8 cellular contexts compared by ENCODE assay signal in genomic region chr14:68763843-68764242, GRCh38. TPM values are rescaled to one million over a fixed set of nuclear protein-coding genes. Genes with fewer than 3 reads are reported as not detected.
A peak's percentile ranks its signal among the peaks of the same experiment; 100 is the strongest.
DNase-seq lines count a peak whose midpoint lies in the region; FAIRE-seq and TF ChIP-seq lines count a peak whose summit lies in the region.
"Not testable (repeated sequence)": the region's sequence is repeated elsewhere in the genome, so short reads cannot be mapped to it uniquely, and the experiment has no call there.

No MANE protein-coding gene starts in this region.

- H4K8ac ChIP-seq in H1 (ENCODE audit: extremely low read depth, insufficient read depth, low read length); mesenchymal stem cell (ENCODE audit: low read length): not testable (repeated sequence)

- not testable (repeated sequence) for DNase-seq in SK-N-SH; H1 (ENCODE audit: low read depth in 1 of 2, low spot score in 2 of 2); right atrium auricular region (ENCODE audit: low spot score); mesenchymal stem cell; osteoblast (ENCODE audit: insufficient read length, low spot score, missing footprints); smooth muscle cell (lab: John Stamatoyannopoulos, UW; ENCODE audit: unreplicated experiment); uterus

- H3K23me2 ChIP-seq in H1 (ENCODE audit: low read depth, low read length), result not testable (repeated sequence)

- peak overlapping the region; percentile 29; the same call in 1 of the 2 replicates for H3K4me2 ChIP-seq in SK-N-SH
- H3K4me2 ChIP-seq in H1 (ENCODE audit: insufficient read depth in 1 of 2, low read depth in 2 of 2, low read length in 2 of 2); mesenchymal stem cell (ENCODE audit: low read length, poor library complexity, severe bottlenecking): not testable (repeated sequence)
- peak overlapping the region; percentile 67 for H3K4me2 ChIP-seq in osteoblast (ENCODE audit: insufficient read depth, low read length)
- peak overlapping the region; percentile 51 for H3K4me2 ChIP-seq in smooth muscle cell

- not testable (repeated sequence) for H3K36me3 ChIP-seq in ACC112 (ENCODE audit: insufficient read depth, low read length); SK-N-SH (replicated peaks in 1 of 2; ENCODE audit: control insufficient read depth in 1 of 2, insufficient read depth in 2 of 2, low read length in 1 of 2); H1 (ENCODE audit: control insufficient read depth in 2 of 4, insufficient read depth in 4 of 4, low read length in 3 of 4); right atrium auricular region; mesenchymal stem cell (ENCODE audit: control insufficient read depth in 1 of 2, insufficient read depth in 2 of 2, low read depth in 1 of 2, low read length in 2 of 2); osteoblast (ENCODE audit: insufficient read depth, low read length); smooth muscle cell (ENCODE audit: low read depth); uterus

- not testable (repeated sequence) for H3K18ac ChIP-seq in H1 (ENCODE audit: extremely low read depth, low read length); mesenchymal stem cell (ENCODE audit: low read depth in 1 of 2, low read length in 2 of 2)

- not testable (repeated sequence) for TF ChIP-seq RAD21 in SK-N-SH (IDR thresholded peaks at IDR 0.05; ENCODE audit: low read length); H1 (IDR thresholded peaks at IDR 0.05 in 1 of 2, conservative IDR thresholded peaks at IDR 0.05 in 1 of 2; ENCODE audit: low read depth in 2 of 2, low read length in 2 of 2)

- not testable (repeated sequence) for H3K79me1 ChIP-seq in H1 (ENCODE audit: low read depth, low read length); mesenchymal stem cell (replicated peaks; ENCODE audit: low read length, poor library complexity, severe bottlenecking)

- not testable (repeated sequence) for H2BK20ac ChIP-seq in H1 (ENCODE audit: low read length)

- not testable (repeated sequence) for H3K14ac ChIP-seq in H1 (ENCODE audit: insufficient read length); mesenchymal stem cell (ENCODE audit: low read length in 2 of 2)

- H3K27me3 ChIP-seq in ACC112 (ENCODE audit: insufficient read depth, low read length); SK-N-SH (ENCODE audit: insufficient read depth); H1 (replicated peaks in 1 of 4; ENCODE audit: control insufficient read depth in 3 of 4, extremely low read depth in 1 of 4, insufficient read depth in 3 of 4, low read length in 3 of 4); right atrium auricular region; mesenchymal stem cell (ENCODE audit: control insufficient read depth in 1 of 2, insufficient read depth in 1 of 2, low read length in 2 of 2); osteoblast (ENCODE audit: insufficient read depth, low read length); smooth muscle cell (ENCODE audit: low read depth); uterus: not testable (repeated sequence)

- H3K9me2 ChIP-seq in SK-N-SH, result not testable (repeated sequence)

- not testable (repeated sequence) for H2AK5ac ChIP-seq in H1 (ENCODE audit: low read depth, low read length); mesenchymal stem cell (ENCODE audit: low read length, severe bottlenecking)

- peaks cover 17% of the 10 kb centered on the region for H3K4me1 ChIP-seq in ACC112 (ENCODE audit: control insufficient read depth, insufficient read depth, low read length, unreplicated experiment)
- peaks cover 5 to 12% of the 10 kb centered on the region in 2 experiments; a peak in 2 of 4 replicates for H3K4me1 ChIP-seq in SK-N-SH (ENCODE audit: control insufficient read depth in 1 of 2, insufficient read depth in 2 of 2, low read depth in 1 of 2, low read length in 1 of 2)
- H3K4me1 ChIP-seq in H1 (replicated peaks in 1 of 4; ENCODE audit: control insufficient read depth in 3 of 4, insufficient read depth in 4 of 4, low read length in 3 of 4), result peaks cover 2 to 12% (median 7%) of the 10 kb centered on the region in 4 experiments; a peak in 6 of 7 replicates
- peaks cover 0 to 33% of the 10 kb centered on the region in 2 donors for H3K4me1 ChIP-seq in right atrium auricular region
- not testable (repeated sequence) for H3K4me1 ChIP-seq in mesenchymal stem cell (ENCODE audit: control insufficient read depth, insufficient read depth, low read depth, low read length); smooth muscle cell (ENCODE audit: low read depth)
- peaks cover 20% of the 10 kb centered on the region for H3K4me1 ChIP-seq in osteoblast (ENCODE audit: insufficient read depth, low read length)
- peaks cover 11 to 19% of the 10 kb centered on the region in 2 donors for H3K4me1 ChIP-seq in uterus

- WGBS in SK-N-SH (ENCODE audit: low lambda C conversion rate), result 100% methylated on average over 4 of the region's 4 CpGs
- 97% methylated on average over 4 of the region's 4 CpGs; no CpG with 5 or more reads in 1 of the 2 experiments for WGBS in H1 (ENCODE audit: extremely low coverage in 1 of 2, insufficient coverage in 1 of 2, insufficient read length in 1 of 2, insufficient replicate concordance in 2 of 2, low coverage in 1 of 2, low lambda C conversion rate in 2 of 2, missing lambda C conversion rate in 1 of 2), 2 experiments
- over 99% methylated on average over 4 of the region's 4 CpGs for WGBS in mesenchymal stem cell
- 95% methylated on average over 4 of the region's 4 CpGs for WGBS in smooth muscle cell (ENCODE audit: low lambda C conversion rate)

- H2BK15ac ChIP-seq in H1 (ENCODE audit: low read length), result peak overlapping the region; percentile 92; the same call in 1 of the 2 replicates
- H2BK15ac ChIP-seq in mesenchymal stem cell (ENCODE audit: low read depth, poor library complexity, severe bottlenecking), result not testable (repeated sequence)

- H3K9ac ChIP-seq in SK-N-SH; H1 (replicated peaks in 1 of 4; ENCODE audit: extremely low read depth in 1 of 4, low read depth in 3 of 4, low read length in 3 of 4); smooth muscle cell (ENCODE audit: low read depth): not testable (repeated sequence)
- H3K9ac ChIP-seq in mesenchymal stem cell (ENCODE audit: low read length), result peak overlapping the region; percentile 55

- H4K5ac ChIP-seq in H1 (ENCODE audit: insufficient read length, low read depth, low read length), result not testable (repeated sequence)

- not testable (repeated sequence) for H3K4me3 ChIP-seq in ACC112 (ENCODE audit: low read depth, low read length); SK-N-SH (ENCODE audit: low read depth in 2 of 2, low read length in 1 of 2); H1 (ENCODE audit: extremely low read depth in 1 of 4, insufficient read depth in 2 of 4, low read depth in 3 of 4, low read length in 4 of 4); right atrium auricular region; mesenchymal stem cell (ENCODE audit: insufficient read depth in 1 of 2, low read depth in 1 of 2, low read length in 2 of 2); osteoblast (ENCODE audit: insufficient read depth, low read length); smooth muscle cell; uterus

- not testable (repeated sequence) for TF ChIP-seq CTCF in SK-N-SH (IDR thresholded peaks at IDR 0.05); H1 (IDR thresholded peaks at IDR 0.05; ENCODE audit: control extremely low read depth in 1 of 3, insufficient read depth in 1 of 3, low read depth in 1 of 3, low read length in 3 of 3); right atrium auricular region (IDR thresholded peaks at IDR 0.05); osteoblast (IDR thresholded peaks at IDR 0.05; ENCODE audit: extremely low read depth, low read depth, low read length); smooth muscle cell (IDR thresholded peaks at IDR 0.05; ENCODE audit: borderline replicate concordance, insufficient read depth, poor library complexity, severe bottlenecking); uterus (IDR thresholded peaks at IDR 0.05)

- TF ChIP-seq EP300 in SK-N-SH (IDR thresholded peaks at IDR 0.05; ENCODE audit: borderline replicate concordance in 1 of 2, low read depth in 1 of 2, low read length in 1 of 2); H1 (IDR thresholded peaks at IDR 0.05; ENCODE audit: borderline replicate concordance in 1 of 2, low read depth in 2 of 2, low read length in 2 of 2): not testable (repeated sequence)

- intact Hi-C loops in uterus (cut with DNase I; ENCODE audit: low total_unique reads), result not testable (repeated sequence)

- not testable (repeated sequence) for FAIRE-seq in H1 (lab: Jason Lieb, UNC)

- not testable (repeated sequence) for H2AFZ ChIP-seq in ACC112 (ENCODE audit: low read length, unreplicated experiment); SK-N-SH (ENCODE audit: low read depth); H1 (ENCODE audit: low read length); mesenchymal stem cell (ENCODE audit: low read depth, low read length); smooth muscle cell (ENCODE audit: low read depth)
- peak overlapping the region; percentile 79 for H2AFZ ChIP-seq in osteoblast (ENCODE audit: low read length)

- not testable (repeated sequence) for TF ChIP-seq POLR2A in H1 (IDR thresholded peaks at IDR 0.05; ENCODE audit: control extremely low read depth in 1 of 2, low read depth in 2 of 2, low read length in 2 of 2); uterus (IDR thresholded peaks at IDR 0.05)

- H4K20me1 ChIP-seq in SK-N-SH (ENCODE audit: insufficient read depth); H1 (replicated peaks in 1 of 2; ENCODE audit: control insufficient read depth in 1 of 2, insufficient read depth in 2 of 2, low read length in 2 of 2); osteoblast (ENCODE audit: insufficient read depth, low read length); smooth muscle cell (ENCODE audit: low read depth): not testable (repeated sequence)

- POLR2A ChIA-PET in SK-N-SH (lab: Yijun Ruan, JAX), result not testable (repeated sequence)
- POLR2A ChIA-PET in H1 (lab: Charles Lee; ENCODE audit: partially characterized antibody), result interaction anchor here (1.6 to 3.1 kb wide), 2 partner anchors 26 to 29 kb away, joined by 3 to 12 read pairs; partner anchors contain the start of gene ZFP36L1

- peak overlapping the region; percentile 46; the same call in 1 of the 2 replicates for H3K27ac ChIP-seq in ACC112 (ENCODE audit: low read depth, low read length)
- not testable (repeated sequence) for H3K27ac ChIP-seq in SK-N-SH (ENCODE audit: low read depth in 2 of 2, low read length in 1 of 2); H1 (ENCODE audit: low read depth, low read length); mesenchymal stem cell (ENCODE audit: low read length, poor library complexity, severe bottlenecking)
- peak overlapping the region; percentile 49 to 63 for H3K27ac ChIP-seq in right atrium auricular region
- peak overlapping the region; percentile 72 for H3K27ac ChIP-seq in osteoblast (ENCODE audit: low read depth, low read length)
- peak overlapping the region; percentile 74 for H3K27ac ChIP-seq in smooth muscle cell (ENCODE audit: low read depth)
- peak overlapping the region; percentile 81 to 87 for H3K27ac ChIP-seq in uterus

- not testable (repeated sequence) for H2BK12ac ChIP-seq in H1 (ENCODE audit: low read depth, low read length)
- H2BK12ac ChIP-seq in mesenchymal stem cell (ENCODE audit: low read length in 2 of 2), result peak overlapping the region; percentile 21 to 41

- not testable (repeated sequence) for H3K9me3 ChIP-seq in SK-N-SH; H1 (ENCODE audit: insufficient read depth in 2 of 2, low read depth in 1 of 2, low read length in 1 of 2); right atrium auricular region; mesenchymal stem cell (ENCODE audit: control insufficient read depth, low read length); osteoblast (ENCODE audit: low read depth, low read length); smooth muscle cell (replicated peaks; ENCODE audit: low read depth); uterus

- CTCF ChIA-PET in SK-N-SH (lab: Yijun Ruan, JAX), result interaction anchor here (1.1 to 1.3 kb wide), 2 partner anchors 25 to 515 kb away, joined by 4 to 6 read pairs; no protein-coding TSS in a partner anchor
- CTCF ChIA-PET in H1 (lab: Charles Lee; ENCODE audit: partially characterized antibody), result interaction anchor here (0.6 to 4.1 kb wide), 5 partner anchors 10 to 466 kb away, joined by 3 to 28 read pairs (median 3); no protein-coding TSS in a partner anchor

- not testable (repeated sequence) for H3K79me2 ChIP-seq in ACC112 (ENCODE audit: control insufficient read depth, insufficient read depth, low read length, unreplicated experiment); SK-N-SH (ENCODE audit: insufficient read depth); H1 (ENCODE audit: control insufficient read depth in 1 of 2, insufficient read depth in 2 of 2, low read length in 2 of 2); osteoblast (ENCODE audit: insufficient read depth, low read length); smooth muscle cell (ENCODE audit: low read depth)

- H2BK5ac ChIP-seq in H1 (ENCODE audit: low read depth, low read length); mesenchymal stem cell (ENCODE audit: low read depth, low read length, poor library complexity, severe bottlenecking): not testable (repeated sequence)

- H2BK120ac ChIP-seq in H1 (replicated peaks; ENCODE audit: low read depth, low read length); mesenchymal stem cell (ENCODE audit: low read depth, low read length): not testable (repeated sequence)

- H3K56ac ChIP-seq in H1 (replicated peaks; ENCODE audit: insufficient read length, low read depth, low read length), result not testable (repeated sequence)

- not testable (repeated sequence) for H4K91ac ChIP-seq in H1 (replicated peaks; ENCODE audit: insufficient read length, low read length); mesenchymal stem cell (ENCODE audit: low read length)

- not testable (repeated sequence) for H3F3A ChIP-seq in SK-N-SH (replicated peaks; ENCODE audit: insufficient read depth); smooth muscle cell (ENCODE audit: low read depth)

- H3K4ac ChIP-seq in H1 (replicated peaks; ENCODE audit: insufficient read length, low read depth, low read length), result not testable (repeated sequence)
- peak overlapping the region in 1 of 2 experiments; percentile 54 for H3K4ac ChIP-seq in mesenchymal stem cell (ENCODE audit: low read depth in 1 of 2, low read length in 2 of 2)

- H3K23ac ChIP-seq in H1 (ENCODE audit: insufficient read length); mesenchymal stem cell (ENCODE audit: low read length in 2 of 2): not testable (repeated sequence)

RNA-seq across cellular contexts. Expression of gene ZFP36L1, which starts 29.0 kb away (rescaled TPM):
- polyA plus RNA-seq in SK-N-SH (2012; rRNA removed), result 8.8 and 16.5 TPM in 2 replicates
- 8.1 and 13.9 TPM in 2 replicates for polyA plus RNA-seq in SK-N-SH (2012; cell fraction: cytosol; rRNA removed)
- polyA plus RNA-seq in SK-N-SH (2012; cell fraction: nucleus; rRNA removed), result 27.3 and 37.3 TPM in 2 replicates
- 132 TPM in 2 replicates for total RNA-seq in H1 (2021; fragmentation: NEBNext Ultra II Directional; extraction: Animal tissue kit (Norgen Biotek cat#: 25700))
- 80.4 and 136 TPM in 2 replicates for polyA plus RNA-seq in H1 (2011; rRNA removed)
- polyA plus RNA-seq in H1 (2011; cell fraction: cytosol; rRNA removed), result 61.9 TPM
- 90.3 TPM for polyA plus RNA-seq in H1 (2011; cell fraction: nucleus; rRNA removed)
- polyA plus RNA-seq in H1 (2012, experiment 1 of 2), result 89.6 to 126 TPM (median 117 TPM) in 4 replicates
- 56.1 TPM for polyA plus RNA-seq in H1 (2012, experiment 2 of 2)
- polyA plus RNA-seq in H1 (2013, experiment 1 of 2), result 127 TPM
- polyA plus RNA-seq in H1 (2013, experiment 2 of 2), result 135 TPM
- polyA minus RNA-seq in H1 (2011; rRNA and poly(A)+ RNA removed), result 19.5 and 20.6 TPM in 2 replicates
- polyA minus RNA-seq in H1 (2011; cell fraction: cytosol; rRNA and poly(A)+ RNA removed), result 132 TPM
- 67.3 TPM for polyA minus RNA-seq in H1 (2011; cell fraction: nucleus; rRNA and poly(A)+ RNA removed)
- total RNA-seq in right atrium auricular region, result 100 to 1,000 TPM in 1 of 2 donors, 10 to 100 TPM in 1; 66.6 to 276 TPM
- 407 TPM for polyA plus RNA-seq in mesenchymal stem cell (2013, experiment 1 of 2)
- 408 TPM for polyA plus RNA-seq in mesenchymal stem cell (2013, experiment 2 of 2)
- total RNA-seq in osteoblast, result 46.7 and 47.1 TPM in 2 replicates
- total RNA-seq in smooth muscle cell, result 133 and 166 TPM in 2 replicates
- 418 and 450 TPM in 2 replicates for polyA plus RNA-seq in smooth muscle cell
- total RNA-seq in uterus, result 100 to 1,000 TPM; 170 to 564 (median 315) TPM
